ENCODE assay signal across 12 cellular contexts in genomic region chr9:94912700-94913249, GRCh38.
DNase-seq lines count a peak whose midpoint lies in the region; ATAC-seq and TF ChIP-seq lines count a peak whose summit lies in the region.
"Had no signal": no experiment of that assay in that cellular context is flagged by ENCODE, and none has a peak within 500 bp of the region (broad histone marks: within the 10 kb centered on the region; RNA-seq: fewer than 3 reads in every experiment).

No MANE protein-coding gene starts in this region.

- no peaks in the 10 kb centered on the region for H3K9me3 ChIP-seq in MG63
- H3K9me3 ChIP-seq: right lobe of liver had no signal

- H3K4me3 Mint-ChIP-seq in Calu3 (ENCODE audit: low read depth, unreplicated experiment) = peak overlapping the region; percentile 47
- H3K4me3 Mint-ChIP-seq: activated B cell treated with CpG ODN at 0.5 μM for 24 hours had no signal

- H3K36me3 ChIP-seq in MG63 = no peaks in the 10 kb centered on the region; the same call in 1 of the 2 replicates
- H3K36me3 ChIP-seq: right lobe of liver had no signal

- no peaks in the 10 kb centered on the region for H3K27me3 ChIP-seq in MG63
- H3K27me3 ChIP-seq: right lobe of liver had no signal

- H3K36me3 Mint-ChIP-seq in Calu3 (ENCODE audit: insufficient read depth, unreplicated experiment) = peaks cover 15% of the 10 kb centered on the region

- CTCF ChIA-PET in Calu3 (lab: Charles Lee) = interaction anchor here (0.9 to 1.7 kb wide), 5 partner anchors 9 to 113 kb away, joined by 3 to 7 read pairs (median 3); no protein-coding TSS in a partner anchor

- H3K4me3 ChIP-seq in MG63 = no peak overlapping the region
- H3K4me3 ChIP-seq: right lobe of liver had no signal

- peaks cover 74% of the 10 kb centered on the region for H3K4me1 Mint-ChIP-seq in Calu3 (ENCODE audit: low read depth, unreplicated experiment)

- no peaks in the 10 kb centered on the region for H3K27me3 Mint-ChIP-seq in Calu3 (ENCODE audit: unreplicated experiment)
- H3K27me3 Mint-ChIP-seq: activated B cell treated with CpG ODN at 0.5 μM for 24 hours had no signal

- ATAC-seq in HG02884 (IDR thresholded peaks at IDR 0.05; ENCODE audit: unreplicated experiment) = no peak

- H3K27ac Mint-ChIP-seq in Calu3 (ENCODE audit: unreplicated experiment) = peak overlapping the region; percentile 74
- H3K27ac Mint-ChIP-seq: activated B cell treated with CpG ODN at 0.5 μM for 24 hours had no signal

- peak; percentile 47 for DNase-seq in Calu3
- DNase-seq in MG63 = peak; percentile 69
- peak; percentile 29 for DNase-seq in dermis blood vessel endothelial cell
- DNase-seq in myocyte (ENCODE audit: low read depth) = peak; percentile 83
- DNase-seq in NCI-H146 treated with DMSO at 0.1 percent for 48 hours (lab: John Stamatoyannopoulos, UW; ENCODE audit: unreplicated experiment) = no peak
- DNase-seq in GM20000 (ENCODE audit: low spot score) = no peak
- DNase-seq in GM19240 (ENCODE audit: insufficient read length, low spot score) = no peak
- DNase-seq: activated B cell treated with CpG ODN at 0.5 μM for 24 hours; NCI-H510A treated with DMSO at 0.1 percent for 48 hours; right lobe of liver; stimulated activated naive CD4-positive, alpha-beta T cell treated with Interleukin-2 at 50 U/mL for 16 hours had no signal

- BruUV-seq in Calu3 (replicated peaks; lab: Mats Ljungman, UMichigan) = no TSS peak

- TF ChIP-seq CTCF in Calu3 (IDR thresholded peaks at IDR 0.05; ENCODE audit: unreplicated experiment) (no peak), GM20000 (IDR thresholded peaks at IDR 0.05; ENCODE audit: extremely low read depth, missing control alignments) (no peak)

- intact Hi-C loops in Calu3 (cut with micrococcal nuclease; ENCODE audit: unreplicated experiment) = loop anchor here (2.0 to 5.0 kb wide), 3 partner anchors 46 to 108 kb away; no protein-coding TSS in a partner anchor

- H3K9me3 Mint-ChIP-seq in Calu3 (ENCODE audit: low read depth, unreplicated experiment) = no peaks in the 10 kb centered on the region
- H3K9me3 Mint-ChIP-seq: activated B cell treated with CpG ODN at 0.5 μM for 24 hours had no signal

Comparison
In these comparisons a context has a peak if more than half of its experiments do, and no peak if none do; other contexts are left out.
1. DNase-seq: peak in Calu3 (single experiment), MG63 (single experiment), dermis blood vessel endothelial cell (single experiment) and myocyte (single experiment); none in NCI-H146 treated with DMSO at 0.1 percent for 48 hours (single experiment), GM20000 (single experiment) and GM19240 (single experiment).